In the genomic region with DNA sequence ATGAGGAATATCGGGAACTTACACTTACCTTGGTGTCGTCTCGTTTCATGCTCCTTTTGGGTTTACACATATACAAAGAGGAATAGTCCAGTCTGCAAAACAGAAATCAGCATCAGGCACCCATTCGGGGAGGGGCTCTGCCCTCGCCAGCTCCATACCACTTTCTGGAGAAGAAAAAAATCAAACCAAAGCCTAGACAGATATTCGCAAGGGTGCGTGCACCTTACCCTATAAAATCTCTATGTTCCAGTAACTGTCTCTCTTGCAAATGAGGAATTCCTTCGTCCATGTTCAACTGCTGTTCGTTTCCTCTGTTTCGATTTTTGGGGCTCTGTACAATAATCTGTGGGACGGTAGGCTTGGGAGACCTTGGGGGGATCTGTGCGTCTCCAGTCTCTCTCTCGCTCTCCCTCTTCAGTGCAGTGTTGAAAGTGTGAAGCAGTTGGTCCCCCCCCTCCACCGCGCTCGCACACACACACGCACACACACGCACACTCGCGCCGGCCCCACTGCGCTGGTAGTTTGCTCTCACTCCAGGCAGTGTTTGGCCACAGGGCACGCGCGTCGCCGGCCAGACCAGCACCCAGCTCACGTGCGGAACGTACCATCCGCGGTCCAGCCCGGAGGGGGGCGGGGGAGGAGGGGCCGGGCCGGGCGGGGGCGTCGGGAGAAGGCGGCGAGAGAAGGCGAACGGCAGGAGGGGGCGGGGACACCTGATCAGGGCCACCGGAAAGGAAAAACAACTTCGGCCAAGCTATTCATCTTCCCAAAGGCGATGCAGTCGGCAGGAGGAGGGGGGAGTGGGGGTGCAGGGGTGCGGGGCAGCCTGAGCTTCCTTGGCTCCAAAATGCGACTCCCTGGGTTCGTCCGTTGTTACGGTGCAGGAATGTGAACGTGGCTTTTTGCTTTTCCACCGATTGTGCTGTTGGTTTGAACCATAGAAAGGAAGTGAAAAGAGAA, we compare ENCODE assay signal across 8 cellular contexts. TPM values are rescaled to one million over a fixed set of nuclear protein-coding genes. Genes with fewer than 3 reads are reported as not detected.
DNase-seq lines count a peak whose midpoint lies in the region; ATAC-seq, FAIRE-seq and TF ChIP-seq lines count a peak whose summit lies in the region.

A gene (minus strand): TSS at position 547 of the 960 bp plus-strand sequence. CDS start 258 bp downstream, at position 289.

- POLR2A ChIA-PET in A549 (lab: Yijun Ruan, JAX) = interaction anchor here (0.6 to 4.7 kb wide), 5 partner anchors 29 to 304 kb away, joined by 3 to 28 read pairs (median 6); no protein-coding TSS in a partner anchor

- H3K9me1 ChIP-seq in keratinocyte (ENCODE audit: control insufficient read depth, extremely low read depth, insufficient read depth, low read length) = no peaks in the 10 kb centered on the region

- no peaks in the 10 kb centered on the region for H3K79me2 ChIP-seq in keratinocyte (ENCODE audit: control insufficient read depth, insufficient read depth, low read length)

- no peak for TF ChIP-seq EP300 in A549 (IDR thresholded peaks at IDR 0.05)

- H3K27ac ChIP-seq in A549 = peak within 1 kb of the TSS; percentile 71 to 78; a peak in 5 of 6 replicates
- H3K27ac ChIP-seq in keratinocyte (ENCODE audit: control insufficient read depth, insufficient read depth, low read length) = peak within 1 kb of the TSS; percentile 74

- peaks cover 17% of the 10 kb centered on the region for H3K4me1 ChIP-seq in A549
- H3K4me1 ChIP-seq in keratinocyte (ENCODE audit: control insufficient read depth, extremely low read depth, insufficient read depth, low read length) = peaks cover 18% of the 10 kb centered on the region
- peaks cover 25% of the 10 kb centered on the region for H3K4me1 ChIP-seq in skeletal muscle satellite cell (ENCODE audit: control insufficient read depth, insufficient read depth, low read length)

- dilution Hi-C loops in keratinocyte (cut with MboI; ENCODE audit: extremely low pct_ligation_motif_present, low sequenced_read_pairs) = no loop called here

- CTCF ChIA-PET in A549 (lab: Yijun Ruan, JAX) = interaction anchor here (1.1 to 7.7 kb wide), 11 partner anchors 8 to 577 kb away, joined by 3 to 110 read pairs (median 6); no protein-coding TSS in a partner anchor

- no peak for FAIRE-seq in A549 (lab: Jason Lieb, UNC)
- peak; percentile 83 for FAIRE-seq in GM12891 (lab: Jason Lieb, UNC)
- no peak for FAIRE-seq in keratinocyte (lab: Jason Lieb, UNC)

- ATAC-seq in A549 = peak in 1 of 2 experiments; percentile 1; a peak in 1 of 6 replicates
- ATAC-seq in HG03571 (IDR thresholded peaks at IDR 0.05; ENCODE audit: unreplicated experiment) = no peak

- no peak for TF ChIP-seq RAD21 in A549 (conservative IDR thresholded peaks at IDR 0.05 in 1 of 2, IDR thresholded peaks at IDR 0.05 in 1 of 2)

- peak in 1 of 2 experiments; percentile 21 for DNase-seq in A549 (ENCODE audit: low read depth in 1 of 2, low spot score in 1 of 2)
- no peak for DNase-seq in GM12891 (ENCODE audit: insufficient read length, low spot score)
- DNase-seq in cerebellar cortex (ENCODE audit: low spot score) = peak; percentile 84
- no peak for DNase-seq in keratinocyte (ENCODE audit: low read depth, low spot score)
- no peak for DNase-seq in GDM1 (lab: John Stamatoyannopoulos, UW)

- no peak for TF ChIP-seq CTCF in A549 (IDR thresholded peaks at IDR 0.05)
- no peak for TF ChIP-seq CTCF in keratinocyte (optimal IDR thresholded peaks at IDR 0.05 in 1 of 3, IDR thresholded peaks at IDR 0.05 in 1 of 3, conservative IDR thresholded peaks at IDR 0.05 in 1 of 3; ENCODE audit: extremely low read depth in 1 of 3, insufficient read depth in 2 of 3, low read length in 3 of 3)

- WGBS in A549 (ENCODE audit: missing lambda C conversion rate) = 3% methylated on average over 32 of the region's 55 CpGs

- no peaks in the 10 kb centered on the region for H4K20me1 ChIP-seq in keratinocyte (ENCODE audit: control insufficient read depth, extremely low read depth, insufficient read depth, low read length)

- H3K36me3 ChIP-seq in keratinocyte (ENCODE audit: control insufficient read depth in 2 of 2, extremely low read depth in 1 of 2, insufficient read depth in 2 of 2, low read length in 2 of 2) = no peaks in the 10 kb centered on the region
- no peaks in the 10 kb centered on the region for H3K36me3 ChIP-seq in skeletal muscle satellite cell (ENCODE audit: insufficient read depth, low read length)

- TF ChIP-seq POLR2A in A549 (IDR thresholded peaks at IDR 0.05; ENCODE audit: low read length) (no peak), GM12891 (IDR thresholded peaks at IDR 0.05; ENCODE audit: low read depth, low read length) (no peak)

- H3K9ac ChIP-seq in keratinocyte (ENCODE audit: control insufficient read depth, extremely low read depth, insufficient read depth, low read length) = peak within 1 kb of the TSS; percentile 88
- H3K9ac ChIP-seq in skeletal muscle satellite cell (ENCODE audit: low read depth, low read length) = peak within 1 kb of the TSS; percentile 80

- H3K9me3 ChIP-seq in A549 = no peaks in the 10 kb centered on the region
- no peaks in the 10 kb centered on the region for H3K9me3 ChIP-seq in keratinocyte (ENCODE audit: control insufficient read depth, low read depth, low read length)
- no peaks in the 10 kb centered on the region for H3K9me3 ChIP-seq in skeletal muscle satellite cell (replicated peaks; ENCODE audit: low read length)

- H3K27me3 ChIP-seq in keratinocyte (ENCODE audit: control insufficient read depth, extremely low read depth, insufficient read depth, low read length) = peaks cover 21% of the 10 kb centered on the region
- peaks cover 4% of the 10 kb centered on the region for H3K27me3 ChIP-seq in skeletal muscle satellite cell (ENCODE audit: control insufficient read depth, insufficient read depth, low read length)

- H3K4me2 ChIP-seq in A549 (peak within 1 kb of the TSS; percentile 99), keratinocyte (ENCODE audit: control insufficient read depth, extremely low read depth, insufficient read depth, low read depth, low read length) (peak within 1 kb of the TSS; percentile 99), skeletal muscle satellite cell (ENCODE audit: low read length) (peak within 1 kb of the TSS; percentile 100)

- H3K4me3 ChIP-seq in A549 (peak within 1 kb of the TSS; percentile 73), keratinocyte (ENCODE audit: control insufficient read depth in 2 of 3, extremely low read depth in 1 of 3, insufficient read depth in 2 of 3, low read depth in 1 of 3, low read length in 3 of 3) (peak within 1 kb of the TSS; percentile 51 to 75 (median 74)), skeletal muscle satellite cell (ENCODE audit: low read length) (peak within 1 kb of the TSS; percentile 84)

- peak within 1 kb of the TSS; percentile 85 for H2AFZ ChIP-seq in keratinocyte (ENCODE audit: control insufficient read depth, low read length)

TF ChIP-seq in A549, 52 proteins besides CTCF, POLR2A, EP300 and RAD21 (continues in another document):
- TF ChIP-seq RNF2 (IDR thresholded peaks at IDR 0.05; ENCODE audit: borderline replicate concordance, low read depth) (peak; percentile 91; the same call in 1 of the 2 replicates), CBX2 (IDR thresholded peaks at IDR 0.05; ENCODE audit: borderline replicate concordance, low read depth) (no peak), BHLHE40 (IDR thresholded peaks at IDR 0.05; ENCODE audit: low read depth, low read length) (peak; percentile 43; the same call in 1 of the 2 replicates)
- TF ChIP-seq, protein P1, sequence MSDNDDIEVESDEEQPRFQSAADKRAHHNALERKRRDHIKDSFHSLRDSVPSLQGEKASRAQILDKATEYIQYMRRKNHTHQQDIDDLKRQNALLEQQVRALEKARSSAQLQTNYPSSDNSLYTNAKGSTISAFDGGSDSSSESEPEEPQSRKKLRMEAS (IDR thresholded peaks at IDR 0.05) = 0 out of 2 replicates have a peak, but pooled peaks have one; percentile 18

TF ChIP-seq in GM12891, 5 proteins besides CTCF, POLR2A, EP300 and RAD21:
- TF ChIP-seq POU2F2 (IDR thresholded peaks at IDR 0.05; ENCODE audit: low read depth, low read length) = no peak
- TF ChIP-seq TAF1 (IDR thresholded peaks at IDR 0.05; ENCODE audit: low read depth, low read length) = no peak
- no peak for TF ChIP-seq PAX5 (IDR thresholded peaks at IDR 0.05; ENCODE audit: insufficient read depth, low read length, severe bottlenecking)
- TF ChIP-seq POLR2AphosphoS5 (IDR thresholded peaks at IDR 0.05; ENCODE audit: low read depth, low read length) = no peak
- no peak for TF ChIP-seq SPI1 (IDR thresholded peaks at IDR 0.05; ENCODE audit: low read depth, low read length)

TF ChIP-seq in PFSK-1, 5 proteins besides CTCF, POLR2A, EP300 and RAD21:
- TF ChIP-seq SIN3A (IDR thresholded peaks at IDR 0.05; ENCODE audit: borderline replicate concordance, insufficient read depth, low read length) = no peak
- TF ChIP-seq FOXP2 (optimal IDR thresholded peaks at IDR 0.05; ENCODE audit: borderline replicate concordance, extremely low read depth, extremely low read length, insufficient read depth) = peak; percentile 93

RNA-seq across cellular contexts. Expression of the gene that starts here (rescaled TPM):
- 0.22 and 0.41 TPM in 2 replicates for polyA plus RNA-seq in A549 (2011; rRNA removed)
- 0.09 and 0.17 TPM in 2 replicates for polyA plus RNA-seq in A549 (2012; cell fraction: cytosol; rRNA removed)
- 0.32 and 0.42 TPM in 2 replicates for polyA plus RNA-seq in A549 (2012; cell fraction: nucleus; rRNA removed)
- 0.52 to 1.1 TPM (median 0.81 TPM) in 3 replicates for polyA plus RNA-seq in A549 (2017; fragmentation: RNase III; extraction: RNeasy Plus Mini Kit Qiagen cat#74134 plus additional on column Dnase treatment)
- not detected in 2 replicates for polyA minus RNA-seq in A549 (2011; rRNA and poly(A)+ RNA removed)
- 0.35 TPM for polyA plus RNA-seq in GM12891 (2012; ENCODE audit: low read depth, missing spikeins)
- polyA plus RNA-seq in PFSK-1 (2012; ENCODE audit: insufficient read length, low read depth) = 11.4 TPM
- 1.4 to 6.0 TPM (median 1.7 TPM) in 3 replicates for polyA plus RNA-seq in keratinocyte
- polyA plus RNA-seq in keratinocyte (2011; ENCODE audit: low read depth) = 7.2 TPM
- 1.7 TPM in 2 replicates for polyA plus RNA-seq in keratinocyte (2011; cell fraction: cytosol; rRNA removed)
- 5.4 and 6.0 TPM in 2 replicates for polyA plus RNA-seq in keratinocyte (2011; cell fraction: nucleus; rRNA removed)
- polyA plus RNA-seq in keratinocyte (2012; ENCODE audit: low replicate concordance) = 3.9 and 4.1 TPM in 2 replicates
- 1.1 to 21.2 TPM (median 2.3 TPM) in 3 replicates for polyA minus RNA-seq in keratinocyte
- not detected for polyA minus RNA-seq in keratinocyte (2011; cell fraction: cytosol; rRNA and poly(A)+ RNA removed)
- 0.53 and 5.0 TPM in 2 replicates for polyA minus RNA-seq in keratinocyte (2011; cell fraction: nucleus; rRNA and poly(A)+ RNA removed)
- 1.5 and 2.2 TPM in 2 replicates for total RNA-seq in skeletal muscle satellite cell (2012; rRNA removed)
